ENCODE assay signal across 1 cellular context in genomic region chr18:8858888-8859511, GRCh38.
TF ChIP-seq lines count a peak whose summit lies in the region.

No MANE protein-coding gene starts in this region.

TF ChIP-seq in IMR-90, 13 proteins besides CTCF, POLR2A, EP300 and RAD21 (continued from another document):
- TF ChIP-seq SMC3 (IDR thresholded peaks at IDR 0.05; ENCODE audit: low read depth, low read length) (0 out of 2 replicates have a peak, but pooled peaks have one; percentile 4), RCOR1 (IDR thresholded peaks at IDR 0.05; ENCODE audit: insufficient replicate concordance, low read length) (peak; percentile 71)
